In genomic region chr19:45899919-45900589, GRCh38 we compare ENCODE assay signal across 2 cellular contexts.
A peak's percentile ranks its signal among the peaks of the same experiment; 100 is the strongest.
TF ChIP-seq lines count a peak whose summit lies in the region.

No MANE protein-coding gene starts in this region.

TF ChIP-seq in A549, 52 proteins besides CTCF, POLR2A, EP300 and RAD21:
- TF ChIP-seq ZFP36 (IDR thresholded peaks at IDR 0.05; ENCODE audit: borderline replicate concordance, partially characterized antibody) (peak; percentile 77), RARB (CRISPR knock-in tag; IDR thresholded peaks at IDR 0.05) (no peak), KDM1A (IDR thresholded peaks at IDR 0.05; ENCODE audit: low read depth) (peak; percentile 76)

TF ChIP-seq in WTC11, 78 proteins besides CTCF, POLR2A, EP300 and RAD21:
- TF ChIP-seq USF1 (CRISPR knock-in tag; IDR thresholded peaks at IDR 0.05): no peak
- no peak for TF ChIP-seq ATF1 (CRISPR knock-in tag; IDR thresholded peaks at IDR 0.05)
- TF ChIP-seq ZNF138 (CRISPR knock-in tag; conservative IDR thresholded peaks at IDR 0.05): no peak
- TF ChIP-seq E2F4 (CRISPR knock-in tag; IDR thresholded peaks at IDR 0.05; ENCODE audit: borderline replicate concordance, low read depth): no peak
- TF ChIP-seq, protein P1, sequence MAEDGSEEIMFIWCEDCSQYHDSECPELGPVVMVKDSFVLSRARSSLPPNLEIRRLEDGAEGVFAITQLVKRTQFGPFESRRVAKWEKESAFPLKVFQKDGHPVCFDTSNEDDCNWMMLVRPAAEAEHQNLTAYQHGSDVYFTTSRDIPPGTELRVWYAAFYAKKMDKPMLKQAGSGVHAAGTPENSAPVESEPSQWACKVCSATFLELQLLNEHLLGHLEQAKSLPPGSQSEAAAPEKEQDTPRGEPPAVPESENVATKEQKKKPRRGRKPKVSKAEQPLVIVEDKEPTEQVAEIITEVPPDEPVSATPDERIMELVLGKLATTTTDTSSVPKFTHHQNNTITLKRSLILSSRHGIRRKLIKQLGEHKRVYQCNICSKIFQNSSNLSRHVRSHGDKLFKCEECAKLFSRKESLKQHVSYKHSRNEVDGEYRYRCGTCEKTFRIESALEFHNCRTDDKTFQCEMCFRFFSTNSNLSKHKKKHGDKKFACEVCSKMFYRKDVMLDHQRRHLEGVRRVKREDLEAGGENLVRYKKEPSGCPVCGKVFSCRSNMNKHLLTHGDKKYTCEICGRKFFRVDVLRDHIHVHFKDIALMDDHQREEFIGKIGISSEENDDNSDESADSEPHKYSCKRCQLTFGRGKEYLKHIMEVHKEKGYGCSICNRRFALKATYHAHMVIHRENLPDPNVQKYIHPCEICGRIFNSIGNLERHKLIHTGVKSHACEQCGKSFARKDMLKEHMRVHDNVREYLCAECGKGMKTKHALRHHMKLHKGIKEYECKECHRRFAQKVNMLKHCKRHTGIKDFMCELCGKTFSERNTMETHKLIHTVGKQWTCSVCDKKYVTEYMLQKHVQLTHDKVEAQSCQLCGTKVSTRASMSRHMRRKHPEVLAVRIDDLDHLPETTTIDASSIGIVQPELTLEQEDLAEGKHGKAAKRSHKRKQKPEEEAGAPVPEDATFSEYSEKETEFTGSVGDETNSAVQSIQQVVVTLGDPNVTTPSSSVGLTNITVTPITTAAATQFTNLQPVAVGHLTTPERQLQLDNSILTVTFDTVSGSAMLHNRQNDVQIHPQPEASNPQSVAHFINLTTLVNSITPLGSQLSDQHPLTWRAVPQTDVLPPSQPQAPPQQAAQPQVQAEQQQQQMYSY (CRISPR knock-in tag; IDR thresholded peaks at IDR 0.05): no peak
- TF ChIP-seq, protein P2, sequence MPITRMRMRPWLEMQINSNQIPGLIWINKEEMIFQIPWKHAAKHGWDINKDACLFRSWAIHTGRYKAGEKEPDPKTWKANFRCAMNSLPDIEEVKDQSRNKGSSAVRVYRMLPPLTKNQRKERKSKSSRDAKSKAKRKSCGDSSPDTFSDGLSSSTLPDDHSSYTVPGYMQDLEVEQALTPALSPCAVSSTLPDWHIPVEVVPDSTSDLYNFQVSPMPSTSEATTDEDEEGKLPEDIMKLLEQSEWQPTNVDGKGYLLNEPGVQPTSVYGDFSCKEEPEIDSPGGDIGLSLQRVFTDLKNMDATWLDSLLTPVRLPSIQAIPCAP (CRISPR knock-in tag; IDR thresholded peaks at IDR 0.05): no peak
- TF ChIP-seq ZMAT4 (CRISPR knock-in tag; IDR thresholded peaks at IDR 0.05): no peak
- TF ChIP-seq, protein P3, sequence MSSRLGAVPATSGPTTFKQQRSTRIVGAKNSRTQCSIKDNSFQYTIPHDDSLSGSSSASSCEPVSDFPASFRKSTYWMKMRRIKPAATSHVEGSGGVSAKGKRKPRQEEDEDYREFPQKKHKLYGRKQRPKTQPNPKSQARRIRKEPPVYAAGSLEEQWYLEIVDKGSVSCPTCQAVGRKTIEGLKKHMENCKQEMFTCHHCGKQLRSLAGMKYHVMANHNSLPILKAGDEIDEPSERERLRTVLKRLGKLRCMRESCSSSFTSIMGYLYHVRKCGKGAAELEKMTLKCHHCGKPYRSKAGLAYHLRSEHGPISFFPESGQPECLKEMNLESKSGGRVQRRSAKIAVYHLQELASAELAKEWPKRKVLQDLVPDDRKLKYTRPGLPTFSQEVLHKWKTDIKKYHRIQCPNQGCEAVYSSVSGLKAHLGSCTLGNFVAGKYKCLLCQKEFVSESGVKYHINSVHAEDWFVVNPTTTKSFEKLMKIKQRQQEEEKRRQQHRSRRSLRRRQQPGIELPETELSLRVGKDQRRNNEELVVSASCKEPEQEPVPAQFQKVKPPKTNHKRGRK (CRISPR knock-in tag; IDR thresholded peaks at IDR 0.05; ENCODE audit: borderline replicate concordance): no peak
- TF ChIP-seq PRRX2 (CRISPR knock-in tag; IDR thresholded peaks at IDR 0.05): no peak
- TF ChIP-seq SOX15 (CRISPR knock-in tag; IDR thresholded peaks at IDR 0.05): no peak
- no peak for TF ChIP-seq ZNF423 (CRISPR knock-in tag; IDR thresholded peaks at IDR 0.05)
- TF ChIP-seq ZNF416 (CRISPR knock-in tag; IDR thresholded peaks at IDR 0.05): no peak
